ENCODE assay signal across 13 cellular contexts in genomic region chr1:15948091-15948591, GRCh38. TPM values are rescaled to one million over a fixed set of nuclear protein-coding genes. Genes with fewer than 3 reads are reported as not detected.
DNase-seq lines count a peak whose midpoint lies in the region; ATAC-seq, FAIRE-seq and TF ChIP-seq lines count a peak whose summit lies in the region.
"Had no signal": no experiment of that assay in that cellular context is flagged by ENCODE, and none has a peak within 500 bp of the region (broad histone marks: within the 10 kb centered on the region; RNA-seq: fewer than 3 reads in every experiment).

No MANE protein-coding gene starts in this region.

- H3K4ac ChIP-seq in mesenchymal stem cell (ENCODE audit: low read depth in 1 of 2, low read length in 2 of 2), result peak overlapping the region in 1 of 2 experiments; percentile 59

- H3K4me3 ChIP-seq in ascending aorta (peak overlapping the region in 1 of 2 donors; percentile 20), mesenchymal stem cell (ENCODE audit: insufficient read depth in 1 of 2, low read depth in 1 of 2, low read length in 2 of 2) (peak overlapping the region in 1 of 2 experiments; percentile 52)

- H3K4me1 ChIP-seq in ascending aorta (peaks cover 47 to 57% of the 10 kb centered on the region in 2 donors), mesenchymal stem cell (ENCODE audit: control insufficient read depth, insufficient read depth, low read depth, low read length) (peaks cover 56% of the 10 kb centered on the region)

- peak overlapping the region; percentile 94 for H3K9ac ChIP-seq in mesenchymal stem cell (ENCODE audit: low read length)

- H2BK5ac ChIP-seq in mesenchymal stem cell (ENCODE audit: low read depth, low read length, poor library complexity, severe bottlenecking), result no peak overlapping the region

- H4K91ac ChIP-seq in mesenchymal stem cell (ENCODE audit: low read length), result peak overlapping the region; percentile 58

- TF ChIP-seq POLR2A in GM12891 (IDR thresholded peaks at IDR 0.05; ENCODE audit: low read depth, low read length), result no peak
- no peak for TF ChIP-seq POLR2A in GM18505 (IDR thresholded peaks at IDR 0.05; ENCODE audit: borderline replicate concordance, extremely low read depth, insufficient read depth, insufficient read length)

- 96% methylated on average over 16 of the region's 16 CpGs for WGBS in mesenchymal stem cell

- H3K36me3 ChIP-seq in ascending aorta, result peaks cover 39 to 51% of the 10 kb centered on the region in 2 donors
- H3K36me3 ChIP-seq in mesenchymal stem cell (ENCODE audit: control insufficient read depth in 1 of 2, insufficient read depth in 2 of 2, low read depth in 1 of 2, low read length in 2 of 2), result peaks cover 49 to 58% of the 10 kb centered on the region in 2 experiments

- intact Hi-C loops in ascending aorta (cut with DNase I), result loop anchor here (5.0 kb wide), 1 partner anchor 161 kb away; no protein-coding TSS in a partner anchor

- H2BK12ac ChIP-seq in mesenchymal stem cell (ENCODE audit: low read length in 2 of 2), result peak overlapping the region in 1 of 2 experiments; percentile 23

- no peaks in the 10 kb centered on the region for H3K27me3 ChIP-seq in ascending aorta
- H3K27me3 ChIP-seq in mesenchymal stem cell (ENCODE audit: control insufficient read depth in 1 of 2, insufficient read depth in 1 of 2, low read length in 2 of 2), result no peaks in the 10 kb centered on the region

- H3K23ac ChIP-seq in mesenchymal stem cell (ENCODE audit: low read length in 2 of 2), result no peak overlapping the region

- H3K14ac ChIP-seq in mesenchymal stem cell (ENCODE audit: low read length in 2 of 2), result no peak overlapping the region

- H2AK5ac ChIP-seq in mesenchymal stem cell (ENCODE audit: low read length, severe bottlenecking), result peak overlapping the region; percentile 49

- H2BK120ac ChIP-seq in mesenchymal stem cell (ENCODE audit: low read depth, low read length), result no peak overlapping the region

- H3K9me3 ChIP-seq in ascending aorta, result no peaks in the 10 kb centered on the region
- no peaks in the 10 kb centered on the region for H3K9me3 ChIP-seq in mesenchymal stem cell (ENCODE audit: control insufficient read depth, low read length)

- TF ChIP-seq CTCF in ascending aorta (IDR thresholded peaks at IDR 0.05), result no peak

- no peak overlapping the region for H2AFZ ChIP-seq in mesenchymal stem cell (ENCODE audit: low read depth, low read length)

- H3K4me2 ChIP-seq in mesenchymal stem cell (ENCODE audit: low read length, poor library complexity, severe bottlenecking), result no peak overlapping the region

- H3K79me1 ChIP-seq in mesenchymal stem cell (replicated peaks; ENCODE audit: low read length, poor library complexity, severe bottlenecking), result peaks cover 35% of the 10 kb centered on the region

- no peak overlapping the region for H2BK15ac ChIP-seq in mesenchymal stem cell (ENCODE audit: low read depth, poor library complexity, severe bottlenecking)

- H3K27ac ChIP-seq in ascending aorta (peak overlapping the region; percentile 96 to 98), mesenchymal stem cell (ENCODE audit: low read length, poor library complexity, severe bottlenecking) (peak overlapping the region; percentile 40), temporal lobe (ENCODE audit: low read depth, low read length) (peak overlapping the region; percentile 81)

- ATAC-seq in GM18505 (IDR thresholded peaks at IDR 0.05; ENCODE audit: unreplicated experiment) (no peak), GM19023 (IDR thresholded peaks at IDR 0.05; ENCODE audit: unreplicated experiment) (no peak)

- no peak for FAIRE-seq in GM12891 (lab: Jason Lieb, UNC)
- FAIRE-seq: A204.1, H54, HTR-8/SVneo had no signal

- peak overlapping the region; percentile 10 to 49 for H3K18ac ChIP-seq in mesenchymal stem cell (ENCODE audit: low read depth in 1 of 2, low read length in 2 of 2)

- no peak overlapping the region for H4K8ac ChIP-seq in mesenchymal stem cell (ENCODE audit: low read length)

- DNase-seq in activated CD4-positive, alpha-beta T cell treated with anti-CD3 and anti-CD28 coated beads for 48 hours, result peak; percentile 42
- no peak for DNase-seq in activated CD4-positive, alpha-beta T cell treated with anti-CD3 and anti-CD28 coated beads for 1 hour
- DNase-seq in ascending aorta (ENCODE audit: low spot score in 2 of 2) (peak in 1 of 2 donors; percentile 68), mesenchymal stem cell (peak; percentile 12), GM12891 (ENCODE audit: insufficient read length, low spot score) (no peak)
- DNase-seq: NK-92 treated with Interleukin-12 subunit alpha and Interleukin-12 subunit beta, amount 100 ng/mL, for 24 hours had no signal

TF ChIP-seq in GM12891, 5 proteins besides CTCF, POLR2A, EP300 and RAD21:
- no peak for TF ChIP-seq PAX5 (IDR thresholded peaks at IDR 0.05; ENCODE audit: insufficient read depth, low read length, severe bottlenecking)

RNA-seq across cellular contexts. Expression of gene ZBTB17, which starts 27.8 kb away (rescaled TPM):
- total RNA-seq in ascending aorta (155 TPM), temporal lobe (26.3 TPM)
- 17.2 TPM for polyA plus RNA-seq in mesenchymal stem cell (2013, experiment 1 of 2)
- 16.9 TPM for polyA plus RNA-seq in mesenchymal stem cell (2013, experiment 2 of 2)
- polyA plus RNA-seq in GM12891 (2012; ENCODE audit: low read depth, missing spikeins), result 32.4 TPM

RNA-seq across cellular contexts. Expression of gene SRARP, which starts 55.9 kb away (rescaled TPM):
- total RNA-seq in ascending aorta, result not detected
- not detected for polyA plus RNA-seq in mesenchymal stem cell (2013, experiment 1 of 2)
- not detected for polyA plus RNA-seq in mesenchymal stem cell (2013, experiment 2 of 2)
- 1.5 TPM for total RNA-seq in temporal lobe
- polyA plus RNA-seq in GM12891 (2012; ENCODE audit: low read depth, missing spikeins), result 0.04 TPM
- total RNA-seq: subcutaneous adipose tissue had no signal

Comparison
In these comparisons a context has a peak if more than half of its experiments do, and no peak if none do; other contexts are left out.
1. DNase-seq: peak in activated CD4-positive, alpha-beta T cell treated with anti-CD3 and anti-CD28 coated beads for 48 hours (single experiment) and mesenchymal stem cell (single experiment); none in activated CD4-positive, alpha-beta T cell treated with anti-CD3 and anti-CD28 coated beads for 1 hour (single experiment) and GM12891 (single experiment).
2. H3K27ac ChIP-seq: peak in every context shown above with its lines; median percentile 97 in ascending aorta; 81 in temporal lobe; 40 in mesenchymal stem cell.